1 cellular context compared by ENCODE assay signal in the genomic region with DNA sequence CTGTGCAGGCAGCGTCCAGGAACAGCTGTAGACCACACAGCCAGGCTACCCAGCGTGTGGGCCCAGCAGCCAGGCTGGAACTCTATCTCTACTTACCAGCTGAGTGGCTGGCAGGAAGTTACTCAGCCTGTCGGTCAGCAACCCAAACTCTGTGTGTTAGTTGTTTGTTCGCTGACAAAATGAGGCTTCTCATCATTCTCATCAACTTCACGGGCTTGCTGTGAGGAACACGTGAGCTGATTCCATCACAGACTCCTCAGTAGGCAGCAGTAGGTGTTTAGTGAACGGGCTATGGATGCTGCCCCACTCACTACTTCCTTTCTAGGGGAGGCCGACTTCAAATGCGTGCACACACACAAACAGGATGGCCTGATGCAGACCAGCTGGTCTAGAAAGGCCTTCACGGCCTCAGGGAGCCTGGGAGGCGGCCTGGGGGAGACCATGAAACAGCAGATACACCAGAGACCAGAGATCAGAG.
TF ChIP-seq lines count a peak whose summit lies in the region.

No MANE protein-coding gene starts in this region.

TF ChIP-seq in K562, 482 proteins besides CTCF, POLR2A, EP300 and RAD21 (continued from another document and continues in another):
- no peak for TF ChIP-seq ZNF318 (IDR thresholded peaks at IDR 0.05; ENCODE audit: borderline replicate concordance in 1 of 2, low read depth in 1 of 2)
- 0 out of 2 replicates have a peak, but pooled peaks have one; percentile 13 for TF ChIP-seq EHMT2 (IDR thresholded peaks at IDR 0.05)
- TF ChIP-seq ZNF316 (IDR thresholded peaks at IDR 0.05) = no peak
- no peak for TF ChIP-seq PBX2 (CRISPR knock-in tag; IDR thresholded peaks at IDR 0.05; ENCODE audit: low read depth)
- TF ChIP-seq PBX2 (tag; conservative IDR thresholded peaks at IDR 0.05; ENCODE audit: low read depth) = no peak
- no peak for TF ChIP-seq HNRNPH1 (optimal IDR thresholded peaks at IDR 0.05; ENCODE audit: low read depth, low read length)
- TF ChIP-seq TEAD1 (CRISPR knock-in tag; IDR thresholded peaks at IDR 0.05) = no peak; a peak in 1 of 4 replicates
- TF ChIP-seq POU5F1 (IDR thresholded peaks at IDR 0.05; ENCODE audit: borderline replicate concordance, low read depth, low read length, partially characterized antibody) = no peak
- TF ChIP-seq FOXK2 (conservative IDR thresholded peaks at IDR 0.05 in 1 of 2, IDR thresholded peaks at IDR 0.05 in 1 of 2; ENCODE audit: low read depth in 2 of 2) = no peak
- no peak for TF ChIP-seq KAT2B (IDR thresholded peaks at IDR 0.05; ENCODE audit: low read depth, low read length)
- TF ChIP-seq, protein P1, sequence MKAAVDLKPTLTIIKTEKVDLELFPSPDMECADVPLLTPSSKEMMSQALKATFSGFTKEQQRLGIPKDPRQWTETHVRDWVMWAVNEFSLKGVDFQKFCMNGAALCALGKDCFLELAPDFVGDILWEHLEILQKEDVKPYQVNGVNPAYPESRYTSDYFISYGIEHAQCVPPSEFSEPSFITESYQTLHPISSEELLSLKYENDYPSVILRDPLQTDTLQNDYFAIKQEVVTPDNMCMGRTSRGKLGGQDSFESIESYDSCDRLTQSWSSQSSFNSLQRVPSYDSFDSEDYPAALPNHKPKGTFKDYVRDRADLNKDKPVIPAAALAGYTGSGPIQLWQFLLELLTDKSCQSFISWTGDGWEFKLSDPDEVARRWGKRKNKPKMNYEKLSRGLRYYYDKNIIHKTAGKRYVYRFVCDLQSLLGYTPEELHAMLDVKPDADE (conservative IDR thresholded peaks at IDR 0.05; ENCODE audit: control insufficient read depth, low read depth, low read length) = peak; percentile 6; the same call in 1 of the 2 replicates
- peak; percentile 33; the same call in 1 of the 2 replicates for TF ChIP-seq HDGF (IDR thresholded peaks at IDR 0.05)
- TF ChIP-seq RFX1 (IDR thresholded peaks at IDR 0.05) = no peak
- no peak for TF ChIP-seq CHD4 (IDR thresholded peaks at IDR 0.05; ENCODE audit: insufficient read depth, insufficient replicate concordance, low read depth, low read length, poor library complexity, severe bottlenecking)
- no peak for TF ChIP-seq MCM3 (IDR thresholded peaks at IDR 0.05)
- TF ChIP-seq, protein P2, sequence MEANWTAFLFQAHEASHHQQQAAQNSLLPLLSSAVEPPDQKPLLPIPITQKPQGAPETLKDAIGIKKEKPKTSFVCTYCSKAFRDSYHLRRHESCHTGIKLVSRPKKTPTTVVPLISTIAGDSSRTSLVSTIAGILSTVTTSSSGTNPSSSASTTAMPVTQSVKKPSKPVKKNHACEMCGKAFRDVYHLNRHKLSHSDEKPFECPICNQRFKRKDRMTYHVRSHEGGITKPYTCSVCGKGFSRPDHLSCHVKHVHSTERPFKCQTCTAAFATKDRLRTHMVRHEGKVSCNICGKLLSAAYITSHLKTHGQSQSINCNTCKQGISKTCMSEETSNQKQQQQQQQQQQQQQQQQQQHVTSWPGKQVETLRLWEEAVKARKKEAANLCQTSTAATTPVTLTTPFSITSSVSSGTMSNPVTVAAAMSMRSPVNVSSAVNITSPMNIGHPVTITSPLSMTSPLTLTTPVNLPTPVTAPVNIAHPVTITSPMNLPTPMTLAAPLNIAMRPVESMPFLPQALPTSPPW (CRISPR knock-in tag; IDR thresholded peaks at IDR 0.05) = no peak
- TF ChIP-seq, protein P3, sequence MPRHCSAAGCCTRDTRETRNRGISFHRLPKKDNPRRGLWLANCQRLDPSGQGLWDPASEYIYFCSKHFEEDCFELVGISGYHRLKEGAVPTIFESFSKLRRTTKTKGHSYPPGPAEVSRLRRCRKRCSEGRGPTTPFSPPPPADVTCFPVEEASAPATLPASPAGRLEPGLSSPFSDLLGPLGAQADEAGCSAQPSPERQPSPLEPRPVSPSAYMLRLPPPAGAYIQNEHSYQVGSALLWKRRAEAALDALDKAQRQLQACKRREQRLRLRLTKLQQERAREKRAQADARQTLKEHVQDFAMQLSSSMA (CRISPR knock-in tag; IDR thresholded peaks at IDR 0.05) = no peak
- TF ChIP-seq ZNF77 (CRISPR knock-in tag; IDR thresholded peaks at IDR 0.05) = no peak
- no peak for TF ChIP-seq ZNF274 (IDR thresholded peaks at IDR 0.05; ENCODE audit: borderline replicate concordance, low read depth, low read length)
- TF ChIP-seq KLF10 (CRISPR knock-in tag; IDR thresholded peaks at IDR 0.05) = no peak
- TF ChIP-seq, protein P4, sequence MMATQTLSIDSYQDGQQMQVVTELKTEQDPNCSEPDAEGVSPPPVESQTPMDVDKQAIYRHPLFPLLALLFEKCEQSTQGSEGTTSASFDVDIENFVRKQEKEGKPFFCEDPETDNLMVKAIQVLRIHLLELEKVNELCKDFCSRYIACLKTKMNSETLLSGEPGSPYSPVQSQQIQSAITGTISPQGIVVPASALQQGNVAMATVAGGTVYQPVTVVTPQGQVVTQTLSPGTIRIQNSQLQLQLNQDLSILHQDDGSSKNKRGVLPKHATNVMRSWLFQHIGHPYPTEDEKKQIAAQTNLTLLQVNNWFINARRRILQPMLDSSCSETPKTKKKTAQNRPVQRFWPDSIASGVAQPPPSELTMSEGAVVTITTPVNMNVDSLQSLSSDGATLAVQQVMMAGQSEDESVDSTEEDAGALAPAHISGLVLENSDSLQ (IDR thresholded peaks at IDR 0.05) = peak; percentile 70
- peak; percentile 23; the same call in 1 of the 2 replicates for TF ChIP-seq ZNF644 (tag; IDR thresholded peaks at IDR 0.05; ENCODE audit: low read depth)
- no peak for TF ChIP-seq FUS (optimal IDR thresholded peaks at IDR 0.05; ENCODE audit: low read depth, low read length)
- TF ChIP-seq STAT6 (CRISPR knock-in tag; IDR thresholded peaks at IDR 0.05) = no peak
- TF ChIP-seq TOE1 (IDR thresholded peaks at IDR 0.05; ENCODE audit: borderline replicate concordance) = no peak
- no peak for TF ChIP-seq TOE1 (CRISPR knock-in tag; IDR thresholded peaks at IDR 0.05; ENCODE audit: borderline replicate concordance, low read depth)
